8 cellular contexts compared by ENCODE assay signal in the genomic region with DNA sequence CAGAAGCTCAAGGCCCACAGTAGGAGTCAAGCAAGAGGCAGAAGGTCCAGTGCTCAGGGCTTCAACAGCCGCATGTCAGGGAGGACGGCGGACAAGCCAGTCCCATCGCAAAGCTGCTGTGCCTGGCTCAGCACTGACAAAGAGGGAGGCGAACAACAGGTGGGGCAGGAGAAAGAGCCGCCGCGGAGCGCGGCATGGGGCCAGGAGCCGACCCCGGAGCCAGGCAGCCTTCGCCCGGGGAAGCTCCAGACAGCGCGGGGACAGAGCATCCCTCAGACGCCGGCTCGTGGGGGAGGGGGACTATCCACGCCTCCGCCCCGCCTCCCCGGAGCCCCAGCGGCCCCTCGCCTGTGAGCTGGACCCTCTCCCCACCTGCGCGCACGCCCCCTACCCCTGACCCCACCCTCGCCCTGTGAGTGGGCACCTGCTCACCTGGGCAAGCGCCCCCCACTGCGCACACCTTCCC. TPM values are rescaled to one million over a fixed set of nuclear protein-coding genes. Genes with fewer than 3 reads are reported as not detected.
A peak's percentile ranks its signal among the peaks of the same experiment; 100 is the strongest.
DNase-seq lines count a peak whose midpoint lies in the region; ATAC-seq and TF ChIP-seq lines count a peak whose summit lies in the region.

No MANE protein-coding gene starts in this region.

- in situ Hi-C loops in transverse colon (cut with MboI; ENCODE audit: low pct_ligation_motif_present in 1 of 4, low pct_unique_long_range_greater_than_20kb in 1 of 4, low sequenced_read_pairs in 3 of 4), result no loop called here

- H3K4me3 ChIP-seq in GM12865 (ENCODE audit: low read depth, low read length) (peak overlapping the region; percentile 67), muscle layer of duodenum (ENCODE audit: low read depth in 1 of 2, low read length in 2 of 2) (peak overlapping the region; percentile 81 to 87), transverse colon (peak overlapping the region; percentile 53 to 68 (median 66))

- DNase-seq in GM12865 (ENCODE audit: low read depth), result peak; percentile 22
- peak; percentile 13 for DNase-seq in LHCN-M2 (ENCODE audit: low read depth)
- peak; percentile 55 for DNase-seq in activated CD8-positive, alpha-beta T cell treated with anti-CD3 and anti-CD28 coated beads, Interleukin-2, amount 10 ng/mL, durations not matched to agents 7 days and 5 days
- DNase-seq in endothelial cell (ENCODE audit: low spot score), result peak; percentile 58
- DNase-seq in transverse colon, result peak; percentile 47
- no peak for DNase-seq in cortex of kidney (lab: John Stamatoyannopoulos, UW)

- H3K27me3 ChIP-seq in muscle layer of duodenum (ENCODE audit: low read depth, low read length) (no peaks in the 10 kb centered on the region), transverse colon (no peaks in the 10 kb centered on the region)

- peak; percentile 41 for ATAC-seq in activated CD8-positive, alpha-beta T cell treated with anti-CD3 and anti-CD28 coated beads, Interleukin-2, amount 10 ng/mL, durations not matched to agents 7 days and 5 days
- no peak for ATAC-seq in HG03159 (IDR thresholded peaks at IDR 0.05; ENCODE audit: unreplicated experiment)

- intact Hi-C loops in transverse colon (cut with DNase I; ENCODE audit: low total_unique reads), result no loop called here

- peaks cover 5 to 21% of the 10 kb centered on the region in 2 donors for H3K4me1 ChIP-seq in muscle layer of duodenum (ENCODE audit: control insufficient read depth in 1 of 2, insufficient read depth in 2 of 2, low read length in 2 of 2)
- peaks cover 12 to 31% (median 26%) of the 10 kb centered on the region in 4 donors for H3K4me1 ChIP-seq in transverse colon

- CTCF ChIA-PET in activated CD8-positive, alpha-beta T cell treated with anti-CD3 and anti-CD28 coated beads, Interleukin-2, amount 10 ng/mL, durations not matched to agents 7 days and 5 days (lab: Charles Lee), result interaction anchor here (1.2 kb wide), 1 partner anchor 22 kb away, joined by 3 read pairs; no protein-coding TSS in a partner anchor

- POLR2A ChIA-PET in activated CD8-positive, alpha-beta T cell treated with anti-CD3 and anti-CD28 coated beads, Interleukin-2, amount 10 ng/mL, durations not matched to agents 7 days and 5 days (lab: Charles Lee), result no interaction called here

- TF ChIP-seq POLR2A in transverse colon (IDR thresholded peaks at IDR 0.05), result no peak

- H3K27me3 Mint-ChIP-seq in activated CD8-positive, alpha-beta T cell treated with anti-CD3 and anti-CD28 coated beads, Interleukin-2, amount 10 ng/mL, durations not matched to agents 7 days and 5 days (ENCODE audit: low read depth), result no peaks in the 10 kb centered on the region
- peaks cover 11% of the 10 kb centered on the region for H3K27me3 Mint-ChIP-seq in endothelial cell (ENCODE audit: unreplicated experiment)

- peak overlapping the region; percentile 66 for H3K27ac Mint-ChIP-seq in activated CD8-positive, alpha-beta T cell treated with anti-CD3 and anti-CD28 coated beads, Interleukin-2, amount 10 ng/mL, durations not matched to agents 7 days and 5 days
- peak overlapping the region; percentile 55 for H3K27ac Mint-ChIP-seq in endothelial cell (ENCODE audit: unreplicated experiment)

- TF ChIP-seq EP300 in transverse colon (IDR thresholded peaks at IDR 0.05; ENCODE audit: low read depth), result no peak

- H3K9me3 Mint-ChIP-seq in activated CD8-positive, alpha-beta T cell treated with anti-CD3 and anti-CD28 coated beads, Interleukin-2, amount 10 ng/mL, durations not matched to agents 7 days and 5 days (ENCODE audit: insufficient read depth), result peaks cover 10% of the 10 kb centered on the region
- H3K9me3 Mint-ChIP-seq in endothelial cell (ENCODE audit: unreplicated experiment), result no peaks in the 10 kb centered on the region

- peak overlapping the region; percentile 90 for H3K4me3 Mint-ChIP-seq in activated CD8-positive, alpha-beta T cell treated with anti-CD3 and anti-CD28 coated beads, Interleukin-2, amount 10 ng/mL, durations not matched to agents 7 days and 5 days
- H3K4me3 Mint-ChIP-seq in endothelial cell (ENCODE audit: unreplicated experiment), result peak overlapping the region; percentile 93

- peaks cover 45% of the 10 kb centered on the region for H3K4me1 Mint-ChIP-seq in activated CD8-positive, alpha-beta T cell treated with anti-CD3 and anti-CD28 coated beads, Interleukin-2, amount 10 ng/mL, durations not matched to agents 7 days and 5 days (ENCODE audit: low read depth)
- peaks cover 33% of the 10 kb centered on the region for H3K4me1 Mint-ChIP-seq in endothelial cell (ENCODE audit: unreplicated experiment)

- H3K27ac ChIP-seq in muscle layer of duodenum (ENCODE audit: low read length) (no peak overlapping the region), transverse colon (peak overlapping the region; percentile 73 to 86 (median 83))

- TF ChIP-seq CTCF in GM12865 (IDR thresholded peaks at IDR 0.05; ENCODE audit: insufficient read depth, low read depth, low read length, missing control alignments), result no peak
- TF ChIP-seq CTCF in endothelial cell (IDR thresholded peaks at IDR 0.05; ENCODE audit: unreplicated experiment), result no peak
- no peak for TF ChIP-seq CTCF in transverse colon (IDR thresholded peaks at IDR 0.05)

- H3K36me3 ChIP-seq in muscle layer of duodenum (ENCODE audit: control insufficient read depth in 1 of 2, insufficient read depth in 2 of 2, low read length in 2 of 2), result peaks cover 11 to 17% of the 10 kb centered on the region in 2 donors
- no peaks in the 10 kb centered on the region for H3K36me3 ChIP-seq in transverse colon

- WGBS in transverse colon (ENCODE audit: low coverage in 1 of 2), 2 donors, result 4% methylated on average over 17 of the region's 31 CpGs; no CpG with 5 or more reads in 1 of the 2 donors

- peaks cover 48% of the 10 kb centered on the region for H3K36me3 Mint-ChIP-seq in activated CD8-positive, alpha-beta T cell treated with anti-CD3 and anti-CD28 coated beads, Interleukin-2, amount 10 ng/mL, durations not matched to agents 7 days and 5 days (ENCODE audit: low read depth)
- peaks cover 33% of the 10 kb centered on the region for H3K36me3 Mint-ChIP-seq in endothelial cell (ENCODE audit: low read depth, unreplicated experiment)

- peaks cover 0 to 3% of the 10 kb centered on the region in 2 donors for H3K9me3 ChIP-seq in muscle layer of duodenum (ENCODE audit: control insufficient read depth in 1 of 2, low read length in 2 of 2)
- H3K9me3 ChIP-seq in transverse colon, result no peaks in the 10 kb centered on the region

RNA-seq across cellular contexts. Expression of a gene that starts 0.4 kb away (rescaled TPM):
- 26.9 and 36.2 TPM in 2 replicates for total RNA-seq in LHCN-M2 (2014; rRNA removed)
- 78.6 TPM for polyA plus RNA-seq in LHCN-M2 (2012)
- total RNA-seq in activated CD8-positive, alpha-beta T cell treated with anti-CD3 and anti-CD28 coated beads, Interleukin-2, amount 10 ng/mL, durations not matched to agents 7 days and 5 days, result 10 to 100 TPM; 57.9 to 58.8 TPM
- 130 TPM for total RNA-seq in endothelial cell (ENCODE audit: unreplicated experiment)
- 10 to 100 TPM in 3 of 4 donors, 1 to 10 TPM in 1; 5.6 to 76.7 (median 31.5) TPM for total RNA-seq in transverse colon

RNA-seq across cellular contexts. Expression of a gene that starts 5.2 kb away (rescaled TPM):
- total RNA-seq in LHCN-M2 (2014; rRNA removed) (46.1 and 48.2 TPM in 2 replicates), endothelial cell (ENCODE audit: unreplicated experiment) (69.0 TPM), transverse colon (100 to 1,000 TPM; 144 to 271 (median 195) TPM)
- polyA plus RNA-seq in LHCN-M2 (2012), result 38.9 TPM
- 100 to 1,000 TPM; 118 to 127 TPM for total RNA-seq in activated CD8-positive, alpha-beta T cell treated with anti-CD3 and anti-CD28 coated beads, Interleukin-2, amount 10 ng/mL, durations not matched to agents 7 days and 5 days
